ENCODE assay signal across 8 cellular contexts in the genomic region with DNA sequence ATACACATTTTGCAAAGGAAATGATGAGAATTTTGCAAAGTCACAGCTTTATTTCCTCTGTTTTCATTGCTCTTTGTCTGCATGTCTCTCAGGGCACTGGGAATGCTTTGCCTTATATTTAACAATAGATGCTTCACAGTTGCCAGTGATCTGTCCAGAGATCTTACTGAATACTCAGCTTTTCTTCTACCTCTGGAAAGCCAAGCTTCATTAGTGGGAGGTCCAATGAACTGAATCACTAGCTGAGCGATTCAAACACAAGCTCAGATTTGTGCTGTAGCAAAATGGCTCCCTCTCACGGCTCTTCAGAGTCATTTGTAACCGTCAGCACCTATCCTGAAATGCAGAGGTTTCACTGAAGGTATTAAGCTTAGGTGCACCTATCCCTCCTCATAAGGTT.
DNase-seq lines count a peak whose midpoint lies in the region; ATAC-seq and TF ChIP-seq lines count a peak whose summit lies in the region.

No MANE protein-coding gene starts in this region.

- no peaks in the 10 kb centered on the region for H4K20me1 ChIP-seq in PC-3 (ENCODE audit: low read length)

- H3K9me3 Mint-ChIP-seq in natural killer cell treated with Interleukin-12 subunit alpha and Interleukin-12 subunit beta and Interleukin-15 and Interleukin-18, amount 100 ng/mL, for 72 hours: no peaks in the 10 kb centered on the region

- H3K27ac ChIP-seq in PC-3 (ENCODE audit: low read length): no peak overlapping the region
- H3K27ac ChIP-seq in parathyroid adenoma: no peak overlapping the region
- no peak overlapping the region for H3K27ac ChIP-seq in prostate gland

- H3K79me2 ChIP-seq in PC-3 (ENCODE audit: low read length) (no peaks in the 10 kb centered on the region), parathyroid adenoma (no peaks in the 10 kb centered on the region)

- peak; percentile 60 for TF ChIP-seq CTCF in PC-3 (conservative IDR thresholded peaks at IDR 0.05; ENCODE audit: low read depth, low read length)
- peak; percentile 52 for TF ChIP-seq CTCF in fibroblast of mammary gland (conservative IDR thresholded peaks at IDR 0.05; ENCODE audit: control insufficient read depth, insufficient read depth, low read depth, low read length)
- TF ChIP-seq CTCF in parathyroid adenoma (IDR thresholded peaks at IDR 0.05): peak; percentile 17
- TF ChIP-seq CTCF in prostate gland (IDR thresholded peaks at IDR 0.05): peak in 1 of 4 experiments; percentile 35

- H3K27ac Mint-ChIP-seq in natural killer cell treated with Interleukin-12 subunit alpha and Interleukin-12 subunit beta and Interleukin-15 and Interleukin-18, amount 100 ng/mL, for 72 hours: no peak overlapping the region

- H3K36me3 ChIP-seq in PC-3 (ENCODE audit: low read depth, low read length) (no peaks in the 10 kb centered on the region), parathyroid adenoma (ENCODE audit: control insufficient read depth, insufficient read depth, low read length) (no peaks in the 10 kb centered on the region), prostate gland (no peaks in the 10 kb centered on the region)

- no peak overlapping the region for H3K4me2 ChIP-seq in PC-3 (ENCODE audit: low read length)
- H3K4me2 ChIP-seq in parathyroid adenoma (ENCODE audit: low read length): no peak overlapping the region

- no peak overlapping the region for H3K4me3 Mint-ChIP-seq in natural killer cell treated with Interleukin-12 subunit alpha and Interleukin-12 subunit beta and Interleukin-15 and Interleukin-18, amount 100 ng/mL, for 72 hours

- H2AFZ ChIP-seq in PC-3 (ENCODE audit: low read length): peak overlapping the region; percentile 56; the same call in 1 of the 2 replicates
- H2AFZ ChIP-seq in parathyroid adenoma: no peak overlapping the region

- H3K4me1 ChIP-seq in PC-3 (ENCODE audit: insufficient read depth, low read length) (peaks cover 28% of the 10 kb centered on the region), parathyroid adenoma (no peaks in the 10 kb centered on the region), prostate gland (replicated peaks) (no peaks in the 10 kb centered on the region)

- H3K9ac ChIP-seq in PC-3 (ENCODE audit: low read length) (no peak overlapping the region), parathyroid adenoma (no peak overlapping the region)

- no peaks in the 10 kb centered on the region for H3K9me3 ChIP-seq in PC-3 (ENCODE audit: low read length)
- no peaks in the 10 kb centered on the region for H3K9me3 ChIP-seq in parathyroid adenoma (ENCODE audit: control insufficient read depth, low read length)
- no peaks in the 10 kb centered on the region for H3K9me3 ChIP-seq in prostate gland

- H3K36me3 Mint-ChIP-seq in natural killer cell treated with Interleukin-12 subunit alpha and Interleukin-12 subunit beta and Interleukin-15 and Interleukin-18, amount 100 ng/mL, for 72 hours: no peaks in the 10 kb centered on the region

- DNase-seq in PC-3 (peak; percentile 61), fibroblast of mammary gland (ENCODE audit: low read depth) (peak; percentile 85), prostate gland (ENCODE audit: low spot score) (no peak)
- no peak for DNase-seq in natural killer cell treated with Interleukin-12 subunit alpha and Interleukin-12 subunit beta and Interleukin-15 and Interleukin-18, amount 100 ng/mL, for 72 hours (ENCODE audit: low spot score)

- H3K9me2 ChIP-seq in PC-3 (replicated peaks; ENCODE audit: low read length): no peaks in the 10 kb centered on the region

- ATAC-seq in GM19035 (IDR thresholded peaks at IDR 0.05; ENCODE audit: unreplicated experiment) (peak; percentile 48), PC-3 (peak; percentile 78), GM21528 (IDR thresholded peaks at IDR 0.05; ENCODE audit: low FRiP score, unreplicated experiment) (no peak), GM21576 (IDR thresholded peaks at IDR 0.05; ENCODE audit: unreplicated experiment) (no peak)
- no peak for ATAC-seq in natural killer cell treated with Interleukin-12 subunit alpha and Interleukin-12 subunit beta and Interleukin-15 and Interleukin-18, amount 100 ng/mL, for 72 hours

- no peaks in the 10 kb centered on the region for H3K4me1 Mint-ChIP-seq in natural killer cell treated with Interleukin-12 subunit alpha and Interleukin-12 subunit beta and Interleukin-15 and Interleukin-18, amount 100 ng/mL, for 72 hours (ENCODE audit: low read depth in 2 of 2)

- POLR2A ChIA-PET in PC-3 (lab: Charles Lee; ENCODE audit: unreplicated experiment): interaction anchor here (0.6 to 0.8 kb wide), 2 partner anchors 213 to 652 kb away, joined by 3 read pairs; no protein-coding TSS in a partner anchor

- CTCF ChIA-PET in PC-3 (lab: Charles Lee): interaction anchor here (0.5 to 1.3 kb wide), 7 partner anchors 26 to 314 kb away, joined by 3 to 8 read pairs (median 5); no protein-coding TSS in a partner anchor

- H3K27me3 Mint-ChIP-seq in natural killer cell treated with Interleukin-12 subunit alpha and Interleukin-12 subunit beta and Interleukin-15 and Interleukin-18, amount 100 ng/mL, for 72 hours: no peaks in the 10 kb centered on the region

- WGBS in prostate gland: 12% methylated on average over 3 of the region's 3 CpGs

- no TSS peak for BruUV-seq in PC-3 (replicated peaks; lab: Mats Ljungman, UMichigan)

- H3K4me3 ChIP-seq in PC-3 (ENCODE audit: low read length): no peak overlapping the region
- no peak overlapping the region for H3K4me3 ChIP-seq in fibroblast of mammary gland (ENCODE audit: control insufficient read depth, low read depth, low read length)
- H3K4me3 ChIP-seq in parathyroid adenoma (ENCODE audit: low read depth, low read length): no peak overlapping the region
- no peak overlapping the region for H3K4me3 ChIP-seq in prostate gland

- H3K27me3 ChIP-seq in PC-3 (ENCODE audit: low read length): no peaks in the 10 kb centered on the region
- no peaks in the 10 kb centered on the region for H3K27me3 ChIP-seq in parathyroid adenoma (ENCODE audit: control insufficient read depth, insufficient read depth, low read length)
- H3K27me3 ChIP-seq in prostate gland (replicated peaks; ENCODE audit: insufficient read depth): no peaks in the 10 kb centered on the region

- intact Hi-C loops in PC-3 (cut with micrococcal nuclease) (no loop called here), prostate gland (cut with DNase I) (loop anchor here (5.0 to 10.0 kb wide), 2 partner anchors 82 to 140 kb away; a partner anchor contains a TSS)

- no peaks in the 10 kb centered on the region for H3F3A ChIP-seq in PC-3 (ENCODE audit: low read length, unreplicated experiment)

- TF ChIP-seq POLR2A in prostate gland (IDR thresholded peaks at IDR 0.05): no peak

Comparison
In these comparisons a context has a peak if more than half of its experiments do, and no peak if none do; other contexts are left out.
1. ATAC-seq: peak in GM19035 (single experiment) and PC-3 (single experiment); none in GM21528 (single experiment), natural killer cell treated with Interleukin-12 subunit alpha and Interleukin-12 subunit beta and Interleukin-15 and Interleukin-18, amount 100 ng/mL, for 72 hours (0 of 2) and GM21576 (single experiment).
2. DNase-seq: peak in PC-3 (single experiment) and fibroblast of mammary gland (single experiment); none in prostate gland (single experiment) and natural killer cell treated with Interleukin-12 subunit alpha and Interleukin-12 subunit beta and Interleukin-15 and Interleukin-18, amount 100 ng/mL, for 72 hours (single experiment).